In the genomic region with DNA sequence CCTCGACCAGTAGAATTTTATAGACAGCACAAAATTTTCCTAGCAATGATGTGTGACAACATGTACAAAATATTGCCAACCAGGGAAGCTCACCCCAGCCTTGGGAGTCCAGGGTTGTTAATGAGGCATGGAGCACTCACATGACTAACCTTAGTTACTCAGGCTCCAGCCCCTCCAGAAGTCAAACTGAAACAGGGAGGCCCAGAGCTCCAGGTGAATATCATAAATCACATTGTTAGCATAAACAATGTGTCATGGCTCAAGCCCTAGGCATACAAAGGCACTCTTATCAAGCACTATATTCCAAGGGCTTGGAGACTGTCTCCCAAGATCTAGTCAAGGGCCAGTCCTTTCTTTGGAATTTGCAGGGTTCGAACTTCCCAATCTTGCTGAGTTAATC, we compare ENCODE assay signal across 1 cellular context.
A peak's percentile ranks its signal among the peaks of the same experiment; 100 is the strongest.
TF ChIP-seq lines count a peak whose summit lies in the region.

No MANE protein-coding gene starts in this region.

TF ChIP-seq in HEK293, 187 proteins besides CTCF, POLR2A, EP300 and RAD21 (continued from another document and continues in another):
- TF ChIP-seq, protein P1, sequence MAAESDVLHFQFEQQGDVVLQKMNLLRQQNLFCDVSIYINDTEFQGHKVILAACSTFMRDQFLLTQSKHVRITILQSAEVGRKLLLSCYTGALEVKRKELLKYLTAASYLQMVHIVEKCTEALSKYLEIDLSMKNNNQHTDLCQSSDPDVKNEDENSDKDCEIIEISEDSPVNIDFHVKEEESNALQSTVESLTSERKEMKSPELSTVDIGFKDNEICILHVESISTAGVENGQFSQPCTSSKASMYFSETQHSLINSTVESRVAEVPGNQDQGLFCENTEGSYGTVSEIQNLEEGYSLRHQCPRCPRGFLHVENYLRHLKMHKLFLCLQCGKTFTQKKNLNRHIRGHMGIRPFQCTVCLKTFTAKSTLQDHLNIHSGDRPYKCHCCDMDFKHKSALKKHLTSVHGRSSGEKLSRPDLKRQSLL (tag by site-specific recombination; IDR thresholded peaks at IDR 0.05): peak; percentile 92
- TF ChIP-seq, protein P2, sequence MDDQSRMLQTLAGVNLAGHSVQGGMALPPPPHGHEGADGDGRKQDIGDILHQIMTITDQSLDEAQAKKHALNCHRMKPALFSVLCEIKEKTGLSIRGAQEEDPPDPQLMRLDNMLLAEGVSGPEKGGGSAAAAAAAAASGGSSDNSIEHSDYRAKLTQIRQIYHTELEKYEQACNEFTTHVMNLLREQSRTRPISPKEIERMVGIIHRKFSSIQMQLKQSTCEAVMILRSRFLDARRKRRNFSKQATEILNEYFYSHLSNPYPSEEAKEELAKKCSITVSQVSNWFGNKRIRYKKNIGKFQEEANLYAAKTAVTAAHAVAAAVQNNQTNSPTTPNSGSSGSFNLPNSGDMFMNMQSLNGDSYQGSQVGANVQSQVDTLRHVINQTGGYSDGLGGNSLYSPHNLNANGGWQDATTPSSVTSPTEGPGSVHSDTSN (CRISPR knock-in tag; IDR thresholded peaks at IDR 0.05): no peak
- TF ChIP-seq, protein P3, sequence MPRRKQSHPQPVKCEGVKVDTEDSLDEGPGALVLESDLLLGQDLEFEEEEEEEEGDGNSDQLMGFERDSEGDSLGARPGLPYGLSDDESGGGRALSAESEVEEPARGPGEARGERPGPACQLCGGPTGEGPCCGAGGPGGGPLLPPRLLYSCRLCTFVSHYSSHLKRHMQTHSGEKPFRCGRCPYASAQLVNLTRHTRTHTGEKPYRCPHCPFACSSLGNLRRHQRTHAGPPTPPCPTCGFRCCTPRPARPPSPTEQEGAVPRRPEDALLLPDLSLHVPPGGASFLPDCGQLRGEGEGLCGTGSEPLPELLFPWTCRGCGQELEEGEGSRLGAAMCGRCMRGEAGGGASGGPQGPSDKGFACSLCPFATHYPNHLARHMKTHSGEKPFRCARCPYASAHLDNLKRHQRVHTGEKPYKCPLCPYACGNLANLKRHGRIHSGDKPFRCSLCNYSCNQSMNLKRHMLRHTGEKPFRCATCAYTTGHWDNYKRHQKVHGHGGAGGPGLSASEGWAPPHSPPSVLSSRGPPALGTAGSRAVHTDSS (tag by site-specific recombination; IDR thresholded peaks at IDR 0.05): no peak
- TF ChIP-seq ZFP69B (tag by site-specific recombination; IDR thresholded peaks at IDR 0.05) (no peak), ZNF510 (tag by site-specific recombination; IDR thresholded peaks at IDR 0.05; ENCODE audit: insufficient replicate concordance) (no peak), OSR2 (tag by site-specific recombination; IDR thresholded peaks at IDR 0.05) (peak; percentile 87), ZNF416 (tag by site-specific recombination; IDR thresholded peaks at IDR 0.05) (no peak), ZNF433 (tag by site-specific recombination; IDR thresholded peaks at IDR 0.05; ENCODE audit: low read depth) (no peak), ZNF600 (tag by site-specific recombination; IDR thresholded peaks at IDR 0.05) (0 out of 2 replicates have a peak, but pooled peaks have one; percentile 30), MYNN (tag by site-specific recombination; IDR thresholded peaks at IDR 0.05; ENCODE audit: borderline replicate concordance) (no peak), ZBTB7A (tag by site-specific recombination; IDR thresholded peaks at IDR 0.05; ENCODE audit: low read depth) (no peak), TCF7L2 (IDR thresholded peaks at IDR 0.05; ENCODE audit: borderline replicate concordance, low read depth, low read length) (no peak), KLF16 (tag by site-specific recombination; IDR thresholded peaks at IDR 0.05) (no peak), ZNF548 (tag by site-specific recombination; IDR thresholded peaks at IDR 0.05) (no peak), KLF10 (tag by site-specific recombination; IDR thresholded peaks at IDR 0.05) (no peak), ZNF248 (tag by site-specific recombination; IDR thresholded peaks at IDR 0.05) (no peak), ZNF184 (tag by site-specific recombination; IDR thresholded peaks at IDR 0.05) (0 out of 2 replicates have a peak, but pooled peaks have one; percentile 13), ZNF354C (tag by site-specific recombination; IDR thresholded peaks at IDR 0.05; ENCODE audit: borderline replicate concordance, low read depth) (no peak), ZNF19 (tag by site-specific recombination; IDR thresholded peaks at IDR 0.05; ENCODE audit: low read depth) (no peak), GLIS2 (tag by site-specific recombination; IDR thresholded peaks at IDR 0.05) (no peak), ZXDB (tag by site-specific recombination; IDR thresholded peaks at IDR 0.05) (peak; percentile 46; the same call in 1 of the 2 replicates), ZNF112 (tag by site-specific recombination; IDR thresholded peaks at IDR 0.05) (no peak), ZNF394 (tag by site-specific recombination; IDR thresholded peaks at IDR 0.05; ENCODE audit: borderline replicate concordance) (no peak), ZNF549 (tag by site-specific recombination; IDR thresholded peaks at IDR 0.05) (no peak), ZNF785 (tag by site-specific recombination; IDR thresholded peaks at IDR 0.05) (no peak), ZNF16 (tag by site-specific recombination; IDR thresholded peaks at IDR 0.05; ENCODE audit: low read depth) (no peak), TRIM28 (IDR thresholded peaks at IDR 0.05; ENCODE audit: borderline replicate concordance, low read length) (no peak), YY1 (tag by site-specific recombination; IDR thresholded peaks at IDR 0.05) (no peak), ZNF423 (tag by site-specific recombination; IDR thresholded peaks at IDR 0.05) (no peak), ZNF138 (tag by site-specific recombination; IDR thresholded peaks at IDR 0.05; ENCODE audit: borderline replicate concordance) (no peak), ZNF544 (tag by site-specific recombination; IDR thresholded peaks at IDR 0.05) (no peak), ZNF571 (tag by site-specific recombination; IDR thresholded peaks at IDR 0.05) (no peak), SP7 (tag by site-specific recombination; IDR thresholded peaks at IDR 0.05) (peak; percentile 58), EGR2 (tag by site-specific recombination; IDR thresholded peaks at IDR 0.05; ENCODE audit: low read depth) (no peak), ZNF266 (tag by site-specific recombination; IDR thresholded peaks at IDR 0.05; ENCODE audit: low read depth) (no peak), ZIC2 (tag by site-specific recombination; IDR thresholded peaks at IDR 0.05) (no peak), ZNF391 (tag by site-specific recombination; IDR thresholded peaks at IDR 0.05; ENCODE audit: borderline replicate concordance, low read depth) (no peak), ZNF701 (tag by site-specific recombination; IDR thresholded peaks at IDR 0.05) (no peak), ZNF629 (tag by site-specific recombination; IDR thresholded peaks at IDR 0.05) (peak; percentile 32; the same call in 1 of the 2 replicates), GLIS1 (tag by site-specific recombination; IDR thresholded peaks at IDR 0.05) (peak; percentile 91), ZNF2 (tag by site-specific recombination; IDR thresholded peaks at IDR 0.05) (no peak), ZFHX2 (tag by site-specific recombination; conservative IDR thresholded peaks at IDR 0.05) (no peak), ZNF324 (tag by site-specific recombination; IDR thresholded peaks at IDR 0.05) (no peak), ZNF621 (tag by site-specific recombination; IDR thresholded peaks at IDR 0.05) (no peak)
- TF ChIP-seq, protein P4, sequence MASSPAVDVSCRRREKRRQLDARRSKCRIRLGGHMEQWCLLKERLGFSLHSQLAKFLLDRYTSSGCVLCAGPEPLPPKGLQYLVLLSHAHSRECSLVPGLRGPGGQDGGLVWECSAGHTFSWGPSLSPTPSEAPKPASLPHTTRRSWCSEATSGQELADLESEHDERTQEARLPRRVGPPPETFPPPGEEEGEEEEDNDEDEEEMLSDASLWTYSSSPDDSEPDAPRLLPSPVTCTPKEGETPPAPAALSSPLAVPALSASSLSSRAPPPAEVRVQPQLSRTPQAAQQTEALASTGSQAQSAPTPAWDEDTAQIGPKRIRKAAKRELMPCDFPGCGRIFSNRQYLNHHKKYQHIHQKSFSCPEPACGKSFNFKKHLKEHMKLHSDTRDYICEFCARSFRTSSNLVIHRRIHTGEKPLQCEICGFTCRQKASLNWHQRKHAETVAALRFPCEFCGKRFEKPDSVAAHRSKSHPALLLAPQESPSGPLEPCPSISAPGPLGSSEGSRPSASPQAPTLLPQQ (tag by site-specific recombination; IDR thresholded peaks at IDR 0.05): no peak
- TF ChIP-seq, protein P5, sequence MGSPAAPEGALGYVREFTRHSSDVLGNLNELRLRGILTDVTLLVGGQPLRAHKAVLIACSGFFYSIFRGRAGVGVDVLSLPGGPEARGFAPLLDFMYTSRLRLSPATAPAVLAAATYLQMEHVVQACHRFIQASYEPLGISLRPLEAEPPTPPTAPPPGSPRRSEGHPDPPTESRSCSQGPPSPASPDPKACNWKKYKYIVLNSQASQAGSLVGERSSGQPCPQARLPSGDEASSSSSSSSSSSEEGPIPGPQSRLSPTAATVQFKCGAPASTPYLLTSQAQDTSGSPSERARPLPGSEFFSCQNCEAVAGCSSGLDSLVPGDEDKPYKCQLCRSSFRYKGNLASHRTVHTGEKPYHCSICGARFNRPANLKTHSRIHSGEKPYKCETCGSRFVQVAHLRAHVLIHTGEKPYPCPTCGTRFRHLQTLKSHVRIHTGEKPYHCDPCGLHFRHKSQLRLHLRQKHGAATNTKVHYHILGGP (tag by site-specific recombination; IDR thresholded peaks at IDR 0.05): no peak
- TF ChIP-seq, protein P6, sequence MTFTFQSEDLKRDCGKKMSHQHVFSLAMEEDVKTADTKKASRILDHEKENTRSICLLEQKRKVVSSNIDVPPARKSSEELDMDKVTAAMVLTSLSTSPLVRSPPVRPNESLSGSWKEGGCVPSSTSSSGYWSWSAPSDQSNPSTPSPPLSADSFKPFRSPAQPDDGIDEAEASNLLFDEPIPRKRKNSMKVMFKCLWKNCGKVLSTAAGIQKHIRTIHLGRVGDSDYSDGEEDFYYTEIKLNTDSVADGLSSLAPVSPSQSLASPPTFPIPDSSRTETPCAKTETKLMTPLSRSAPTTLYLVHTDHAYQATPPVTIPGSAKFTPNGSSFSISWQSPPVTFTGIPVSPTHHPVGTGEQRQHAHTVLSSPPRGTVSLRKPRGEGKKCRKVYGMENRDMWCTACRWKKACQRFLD (tag by site-specific recombination; IDR thresholded peaks at IDR 0.05): no peak
- TF ChIP-seq, protein P7, sequence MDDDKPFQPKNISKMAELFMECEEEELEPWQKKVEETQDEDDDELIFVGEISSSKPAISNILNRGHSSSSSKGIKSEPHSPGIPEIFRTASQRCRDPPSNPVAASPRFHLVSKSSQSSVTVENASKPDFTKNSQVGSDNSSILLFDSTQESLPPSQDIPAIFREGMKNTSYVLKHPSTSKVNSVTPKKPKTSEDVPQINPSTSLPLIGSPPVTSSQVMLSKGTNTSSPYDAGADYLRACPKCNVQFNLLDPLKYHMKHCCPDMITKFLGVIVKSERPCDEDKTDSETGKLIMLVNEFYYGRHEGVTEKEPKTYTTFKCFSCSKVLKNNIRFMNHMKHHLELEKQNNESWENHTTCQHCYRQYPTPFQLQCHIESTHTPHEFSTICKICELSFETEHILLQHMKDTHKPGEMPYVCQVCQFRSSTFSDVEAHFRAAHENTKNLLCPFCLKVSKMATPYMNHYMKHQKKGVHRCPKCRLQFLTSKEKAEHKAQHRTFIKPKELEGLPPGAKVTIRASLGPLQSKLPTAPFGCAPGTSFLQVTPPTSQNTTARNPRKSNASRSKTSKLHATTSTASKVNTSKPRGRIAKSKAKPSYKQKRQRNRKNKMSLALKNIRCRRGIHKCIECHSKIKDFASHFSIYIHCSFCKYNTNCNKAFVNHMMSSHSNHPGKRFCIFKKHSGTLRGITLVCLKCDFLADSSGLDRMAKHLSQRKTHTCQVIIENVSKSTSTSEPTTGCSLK (tag by site-specific recombination; IDR thresholded peaks at IDR 0.05): no peak
- TF ChIP-seq, protein P8, sequence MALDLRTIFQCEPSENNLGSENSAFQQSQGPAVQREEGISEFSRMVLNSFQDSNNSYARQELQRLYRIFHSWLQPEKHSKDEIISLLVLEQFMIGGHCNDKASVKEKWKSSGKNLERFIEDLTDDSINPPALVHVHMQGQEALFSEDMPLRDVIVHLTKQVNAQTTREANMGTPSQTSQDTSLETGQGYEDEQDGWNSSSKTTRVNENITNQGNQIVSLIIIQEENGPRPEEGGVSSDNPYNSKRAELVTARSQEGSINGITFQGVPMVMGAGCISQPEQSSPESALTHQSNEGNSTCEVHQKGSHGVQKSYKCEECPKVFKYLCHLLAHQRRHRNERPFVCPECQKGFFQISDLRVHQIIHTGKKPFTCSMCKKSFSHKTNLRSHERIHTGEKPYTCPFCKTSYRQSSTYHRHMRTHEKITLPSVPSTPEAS (tag by site-specific recombination; IDR thresholded peaks at IDR 0.05): no peak
- TF ChIP-seq, protein P9, sequence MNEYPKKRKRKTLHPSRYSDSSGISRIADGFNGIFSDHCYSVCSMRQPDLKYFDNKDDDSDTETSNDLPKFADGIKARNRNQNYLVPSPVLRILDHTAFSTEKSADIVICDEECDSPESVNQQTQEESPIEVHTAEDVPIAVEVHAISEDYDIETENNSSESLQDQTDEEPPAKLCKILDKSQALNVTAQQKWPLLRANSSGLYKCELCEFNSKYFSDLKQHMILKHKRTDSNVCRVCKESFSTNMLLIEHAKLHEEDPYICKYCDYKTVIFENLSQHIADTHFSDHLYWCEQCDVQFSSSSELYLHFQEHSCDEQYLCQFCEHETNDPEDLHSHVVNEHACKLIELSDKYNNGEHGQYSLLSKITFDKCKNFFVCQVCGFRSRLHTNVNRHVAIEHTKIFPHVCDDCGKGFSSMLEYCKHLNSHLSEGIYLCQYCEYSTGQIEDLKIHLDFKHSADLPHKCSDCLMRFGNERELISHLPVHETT (tag by site-specific recombination; IDR thresholded peaks at IDR 0.05): no peak
- TF ChIP-seq, protein P10, sequence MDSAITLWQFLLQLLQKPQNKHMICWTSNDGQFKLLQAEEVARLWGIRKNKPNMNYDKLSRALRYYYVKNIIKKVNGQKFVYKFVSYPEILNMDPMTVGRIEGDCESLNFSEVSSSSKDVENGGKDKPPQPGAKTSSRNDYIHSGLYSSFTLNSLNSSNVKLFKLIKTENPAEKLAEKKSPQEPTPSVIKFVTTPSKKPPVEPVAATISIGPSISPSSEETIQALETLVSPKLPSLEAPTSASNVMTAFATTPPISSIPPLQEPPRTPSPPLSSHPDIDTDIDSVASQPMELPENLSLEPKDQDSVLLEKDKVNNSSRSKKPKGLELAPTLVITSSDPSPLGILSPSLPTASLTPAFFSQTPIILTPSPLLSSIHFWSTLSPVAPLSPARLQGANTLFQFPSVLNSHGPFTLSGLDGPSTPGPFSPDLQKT (IDR thresholded peaks at IDR 0.05; ENCODE audit: borderline replicate concordance, low read depth, low read length): no peak
- TF ChIP-seq, protein P11, sequence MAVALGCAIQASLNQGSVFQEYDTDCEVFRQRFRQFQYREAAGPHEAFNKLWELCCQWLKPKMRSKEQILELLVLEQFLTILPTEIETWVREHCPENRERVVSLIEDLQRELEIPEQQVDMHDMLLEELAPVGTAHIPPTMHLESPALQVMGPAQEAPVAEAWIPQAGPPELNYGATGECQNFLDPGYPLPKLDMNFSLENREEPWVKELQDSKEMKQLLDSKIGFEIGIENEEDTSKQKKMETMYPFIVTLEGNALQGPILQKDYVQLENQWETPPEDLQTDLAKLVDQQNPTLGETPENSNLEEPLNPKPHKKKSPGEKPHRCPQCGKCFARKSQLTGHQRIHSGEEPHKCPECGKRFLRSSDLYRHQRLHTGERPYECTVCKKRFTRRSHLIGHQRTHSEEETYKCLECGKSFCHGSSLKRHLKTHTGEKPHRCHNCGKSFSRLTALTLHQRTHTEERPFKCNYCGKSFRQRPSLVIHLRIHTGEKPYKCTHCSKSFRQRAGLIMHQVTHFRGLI (tag by site-specific recombination; IDR thresholded peaks at IDR 0.05): no peak
